ENCODE assay signal across 4 cellular contexts in genomic region chr9:84959339-84959738, GRCh38.
"Had no signal": no experiment of that assay in that cellular context is flagged by ENCODE, and none has a peak within 500 bp of the region (broad histone marks: within the 10 kb centered on the region; RNA-seq: fewer than 3 reads in every experiment).

No MANE protein-coding gene starts in this region.

- ATAC-seq: HepG2, K562 had no signal

- H3K4me3 ChIP-seq: K562 had no signal

- DNase-seq: IMR-90 had no signal

- H3K27ac ChIP-seq: HL-60 had no signal
